In genomic region chr17:77096570-77097214, GRCh38 we compare ENCODE assay signal across 8 cellular contexts. TPM values are rescaled to one million over a fixed set of nuclear protein-coding genes. Genes with fewer than 3 reads are reported as not detected.
DNase-seq lines count a peak whose midpoint lies in the region; ATAC-seq and TF ChIP-seq lines count a peak whose summit lies in the region.

No MANE protein-coding gene starts in this region.

- H3K4me1 ChIP-seq in Panc1 (ENCODE audit: control insufficient read depth, insufficient read depth, low read length) (peaks cover 18% of the 10 kb centered on the region; the same call in 1 of the 2 replicates), muscle layer of colon (ENCODE audit: insufficient read depth, low read length) (peaks cover 37% of the 10 kb centered on the region)

- DNase-seq in activated CD8-positive, alpha-beta memory T cell treated with anti-CD3 and anti-CD28 coated beads, Interleukin-2, amount 10 ng/mL, durations not matched to agents 7 days and 5 days: no peak
- no peak for DNase-seq in activated CD8-positive, alpha-beta memory T cell treated with anti-CD3 and anti-CD28 coated beads for 24 hours
- DNase-seq in Panc1 (ENCODE audit: low read depth, low spot score) (peak; percentile 41), nucleus accumbens (lab: John Stamatoyannopoulos, UW) (no peak)
- DNase-seq in effector memory CD8-positive, alpha-beta T cell: no peak
- no peak for DNase-seq in activated CD8-positive, alpha-beta memory T cell treated with anti-CD3 and anti-CD28 coated beads, Interleukin-2, amount 50 U/mL, for 48 hours

- no peak overlapping the region for H3K4me3 ChIP-seq in Panc1 (ENCODE audit: low read depth in 2 of 2, low read length in 2 of 2)
- peak overlapping the region in 1 of 2 donors; percentile 31 for H3K4me3 ChIP-seq in muscle layer of colon (ENCODE audit: low read depth in 1 of 2, low read length in 2 of 2)

- H3K36me3 ChIP-seq in Panc1 (ENCODE audit: control insufficient read depth, insufficient read depth, low read length): peaks cover 24% of the 10 kb centered on the region
- H3K36me3 ChIP-seq in muscle layer of colon (ENCODE audit: insufficient read depth, low read length): peaks cover 27% of the 10 kb centered on the region

- TF ChIP-seq CTCF in Panc1 (IDR thresholded peaks at IDR 0.05): peak; percentile 94

- H3K9me3 Mint-ChIP-seq in activated CD8-positive, alpha-beta memory T cell treated with anti-CD3 and anti-CD28 coated beads, Interleukin-2, amount 10 ng/mL, durations not matched to agents 7 days and 5 days (ENCODE audit: low read depth): no peaks in the 10 kb centered on the region
- H3K9me3 Mint-ChIP-seq in effector memory CD8-positive, alpha-beta T cell: no peaks in the 10 kb centered on the region

- POLR2A ChIA-PET in Panc1 (lab: Charles Lee): no interaction called here

- H3K27ac ChIP-seq in Panc1 (ENCODE audit: low read length): peak overlapping the region; percentile 81
- H3K27ac ChIP-seq in muscle layer of colon (ENCODE audit: low read depth, low read length): peak overlapping the region; percentile 56

- no peak overlapping the region for H3K4me3 Mint-ChIP-seq in activated CD8-positive, alpha-beta memory T cell treated with anti-CD3 and anti-CD28 coated beads, Interleukin-2, amount 10 ng/mL, durations not matched to agents 7 days and 5 days
- no peak overlapping the region for H3K4me3 Mint-ChIP-seq in effector memory CD8-positive, alpha-beta T cell

- H3K36me3 Mint-ChIP-seq in activated CD8-positive, alpha-beta memory T cell treated with anti-CD3 and anti-CD28 coated beads, Interleukin-2, amount 10 ng/mL, durations not matched to agents 7 days and 5 days: peaks cover 44% of the 10 kb centered on the region
- H3K36me3 Mint-ChIP-seq in effector memory CD8-positive, alpha-beta T cell (ENCODE audit: insufficient read depth): peaks cover 49% of the 10 kb centered on the region

- CTCF ChIA-PET in activated CD8-positive, alpha-beta memory T cell treated with anti-CD3 and anti-CD28 coated beads, Interleukin-2, amount 10 ng/mL, durations not matched to agents 7 days and 5 days (lab: Charles Lee): interaction anchor here (0.7 to 4.3 kb wide), 4 partner anchors 9 to 50 kb away, joined by 3 to 26 read pairs (median 5); no protein-coding TSS in a partner anchor
- CTCF ChIA-PET in Panc1 (lab: Charles Lee): no interaction called here

- in situ Hi-C loops in Panc1 (cut with HindIII; ENCODE audit: low pct_unique_long_range_greater_than_20kb, low sequenced_read_pairs): no loop called here

- BruUV-seq in Panc1 (replicated peaks; lab: Mats Ljungman, UMichigan): no TSS peak

- H3K9me3 ChIP-seq in Panc1 (ENCODE audit: control insufficient read depth, insufficient read depth, low read depth, low read length) (no peaks in the 10 kb centered on the region), muscle layer of colon (ENCODE audit: low read length) (no peaks in the 10 kb centered on the region)

- intact Hi-C loops in Panc1 (cut with micrococcal nuclease; ENCODE audit: unreplicated experiment): loop anchor here (5.0 kb wide), 1 partner anchor 36 kb away; no protein-coding TSS in a partner anchor

- peak overlapping the region; percentile 44 for H3K27ac Mint-ChIP-seq in activated CD8-positive, alpha-beta memory T cell treated with anti-CD3 and anti-CD28 coated beads, Interleukin-2, amount 10 ng/mL, durations not matched to agents 7 days and 5 days
- peak overlapping the region in 1 of 2 donors; percentile 83 for H3K27ac Mint-ChIP-seq in effector memory CD8-positive, alpha-beta T cell

- H3K27me3 ChIP-seq in Panc1 (ENCODE audit: control insufficient read depth, insufficient read depth, low read length): no peaks in the 10 kb centered on the region
- H3K27me3 ChIP-seq in muscle layer of colon (ENCODE audit: control insufficient read depth in 1 of 2, insufficient read depth in 2 of 2, low read length in 2 of 2): no peaks in the 10 kb centered on the region

- peak overlapping the region; percentile 54 for H3K9ac ChIP-seq in muscle layer of colon (ENCODE audit: low read length)

- H3K4me1 Mint-ChIP-seq in activated CD8-positive, alpha-beta memory T cell treated with anti-CD3 and anti-CD28 coated beads, Interleukin-2, amount 10 ng/mL, durations not matched to agents 7 days and 5 days: peaks cover 46% of the 10 kb centered on the region
- peaks cover 6 to 10% of the 10 kb centered on the region in 2 donors for H3K4me1 Mint-ChIP-seq in effector memory CD8-positive, alpha-beta T cell (ENCODE audit: low read depth in 2 of 2)

- no peaks in the 10 kb centered on the region for H3K27me3 Mint-ChIP-seq in activated CD8-positive, alpha-beta memory T cell treated with anti-CD3 and anti-CD28 coated beads, Interleukin-2, amount 10 ng/mL, durations not matched to agents 7 days and 5 days
- no peaks in the 10 kb centered on the region for H3K27me3 Mint-ChIP-seq in effector memory CD8-positive, alpha-beta T cell

- ATAC-seq in activated CD8-positive, alpha-beta memory T cell treated with anti-CD3 and anti-CD28 coated beads, Interleukin-2, amount 10 ng/mL, durations not matched to agents 7 days and 5 days: peak; percentile 71
- no peak; the same call in 1 of the 2 replicates for ATAC-seq in Panc1
- peak; percentile 45 for ATAC-seq in effector memory CD8-positive, alpha-beta T cell (replicated peaks)
- ATAC-seq in HG03457 (IDR thresholded peaks at IDR 0.05; ENCODE audit: unreplicated experiment): no peak

RNA-seq across cellular contexts. Expression of gene SEC14L1, which starts 44.1 kb away (rescaled TPM):
- total RNA-seq in activated CD8-positive, alpha-beta memory T cell treated with anti-CD3 and anti-CD28 coated beads, Interleukin-2, amount 10 ng/mL, durations not matched to agents 7 days and 5 days: 100 to 1,000 TPM in 1 of 2 experiments, 10 to 100 TPM in 1; 98.5 to 146 TPM
- total RNA-seq in Panc1 (2021; ENCODE audit: unreplicated experiment): 279 TPM
- 156 TPM for polyA plus RNA-seq in Panc1 (2012; ENCODE audit: insufficient read length)

Comparison
In these comparisons a context has a peak if more than half of its experiments do, and no peak if none do; other contexts are left out.
1. ATAC-seq: peak in activated CD8-positive, alpha-beta memory T cell treated with anti-CD3 and anti-CD28 coated beads, Interleukin-2, amount 10 ng/mL, durations not matched to agents 7 days and 5 days (single experiment) and effector memory CD8-positive, alpha-beta T cell (single experiment); none in Panc1 (single experiment) and HG03457 (single experiment).